Comparison of ENCODE assay signal across 26 cellular contexts in genomic region chr16:86660623-86661022, GRCh38.
"Had no signal": no experiment of that assay in that cellular context is flagged by ENCODE, and none has a peak within 500 bp of the region (broad histone marks: within the 10 kb centered on the region; RNA-seq: fewer than 3 reads in every experiment).

No MANE protein-coding gene starts in this region.

- H3K4me3 Mint-ChIP-seq: effector memory CD8-positive, alpha-beta T cell; immature natural killer cell; natural killer cell; stimulated activated naive B cell treated with anti-CD40 and anti-IgM and Interleukin-4, amounts not matched to agents 10 μg/mL and 1 μg/mL and 100 μg/mL, for 72 hours; stimulated activated naive CD8-positive, alpha-beta T cell treated with anti-CD3 and anti-CD28 coated beads, Interleukin-15, Interleukin-2, amounts not matched to agents 100 ng/mL and 50 ng/mL, for 24 hours had no signal

- H3K27ac ChIP-seq: epithelial cell of prostate, gastroesophageal sphincter, heart right ventricle, lower lobe of right lung, ovary, right lobe of liver, vagina had no signal

- H3K27me3 ChIP-seq: ovary, right lobe of liver, vagina had no signal

- H3K36me3 Mint-ChIP-seq: immature natural killer cell; natural killer cell; stimulated activated naive B cell treated with anti-CD40 and anti-IgM and Interleukin-4, amounts not matched to agents 10 μg/mL and 1 μg/mL and 100 μg/mL, for 72 hours had no signal

- ATAC-seq: effector memory CD8-positive, alpha-beta T cell; esophagus mucosa; gastroesophageal sphincter; heart right ventricle; left ventricle myocardium superior; lower lobe of right lung; natural killer cell; right lobe of liver; stimulated activated naive B cell treated with anti-CD40 and anti-IgM and Interleukin-4, amounts not matched to agents 10 μg/mL and 1 μg/mL and 100 μg/mL, for 72 hours had no signal

- DNase-seq: cortex of kidney; effector memory CD8-positive, alpha-beta T cell; foreskin fibroblast; glutamatergic neuron; heart right ventricle; hippocampal formation; immature natural killer cell; islet precursor cell; kidney glomerular epithelial cell; left ventricle myocardium superior; lower lobe of right lung; natural killer cell; occipital lobe; ovary; right lobe of liver; small intestine; stimulated activated CD4-positive, alpha-beta T cell treated with anti-CD3 and anti-CD28 coated beads, Interleukin-15, amount 100 ng/mL, for 24 hours; stimulated activated CD4-positive, alpha-beta T cell treated with anti-CD3 and anti-CD28 coated beads, Interleukin-2, amount 100 ng/mL, for 48 hours; stimulated activated naive B cell treated with anti-CD40 and anti-IgM and Interleukin-4, amounts not matched to agents 10 μg/mL and 1 μg/mL and 100 μg/mL, for 72 hours; trophoblast cell had no signal

- H3K36me3 ChIP-seq: gastroesophageal sphincter, heart right ventricle, lower lobe of right lung, ovary, right lobe of liver, vagina had no signal

- H3K4me3 ChIP-seq: gastroesophageal sphincter, heart right ventricle, lower lobe of right lung, ovary, right lobe of liver, vagina had no signal

- H3K4me1 ChIP-seq: gastroesophageal sphincter, lower lobe of right lung, right lobe of liver, vagina had no signal

- H3K9me3 ChIP-seq: lower lobe of right lung, ovary, right lobe of liver, vagina had no signal

- FAIRE-seq: endometrium, small intestine had no signal

- H3K9me3 Mint-ChIP-seq: immature natural killer cell had no signal

- H3K27ac Mint-ChIP-seq: effector memory CD8-positive, alpha-beta T cell; immature natural killer cell; natural killer cell; stimulated activated naive B cell treated with anti-CD40 and anti-IgM and Interleukin-4, amounts not matched to agents 10 μg/mL and 1 μg/mL and 100 μg/mL, for 72 hours; stimulated activated naive CD8-positive, alpha-beta T cell treated with anti-CD3 and anti-CD28 coated beads, Interleukin-15, Interleukin-2, amounts not matched to agents 100 ng/mL and 50 ng/mL, for 24 hours had no signal
